In the genomic region with DNA sequence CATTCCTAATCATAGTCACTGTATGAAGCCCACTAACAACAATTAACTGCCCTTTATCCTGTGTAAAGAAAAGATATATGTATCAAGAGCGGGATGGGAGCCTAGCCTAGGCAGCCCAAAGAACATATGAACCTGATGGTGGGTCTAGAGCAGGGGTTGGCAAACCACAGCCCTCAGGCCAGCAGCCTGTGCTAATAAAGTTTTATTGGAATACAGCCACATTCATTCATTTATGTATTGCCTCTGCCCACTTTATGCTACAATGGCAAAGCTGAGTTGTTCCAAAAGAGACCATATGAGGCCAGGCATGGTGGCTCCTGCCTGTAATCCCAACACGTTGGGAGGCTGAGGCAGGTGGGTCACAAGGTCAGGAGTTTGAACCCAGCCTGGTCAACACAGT, we compare ENCODE assay signal across 2 cellular contexts.
A peak's percentile ranks its signal among the peaks of the same experiment; 100 is the strongest.
TF ChIP-seq lines count a peak whose summit lies in the region.

No MANE protein-coding gene starts in this region.

TF ChIP-seq in HepG2, 621 proteins besides CTCF, POLR2A, EP300 and RAD21:
- TF ChIP-seq, protein P1, sequence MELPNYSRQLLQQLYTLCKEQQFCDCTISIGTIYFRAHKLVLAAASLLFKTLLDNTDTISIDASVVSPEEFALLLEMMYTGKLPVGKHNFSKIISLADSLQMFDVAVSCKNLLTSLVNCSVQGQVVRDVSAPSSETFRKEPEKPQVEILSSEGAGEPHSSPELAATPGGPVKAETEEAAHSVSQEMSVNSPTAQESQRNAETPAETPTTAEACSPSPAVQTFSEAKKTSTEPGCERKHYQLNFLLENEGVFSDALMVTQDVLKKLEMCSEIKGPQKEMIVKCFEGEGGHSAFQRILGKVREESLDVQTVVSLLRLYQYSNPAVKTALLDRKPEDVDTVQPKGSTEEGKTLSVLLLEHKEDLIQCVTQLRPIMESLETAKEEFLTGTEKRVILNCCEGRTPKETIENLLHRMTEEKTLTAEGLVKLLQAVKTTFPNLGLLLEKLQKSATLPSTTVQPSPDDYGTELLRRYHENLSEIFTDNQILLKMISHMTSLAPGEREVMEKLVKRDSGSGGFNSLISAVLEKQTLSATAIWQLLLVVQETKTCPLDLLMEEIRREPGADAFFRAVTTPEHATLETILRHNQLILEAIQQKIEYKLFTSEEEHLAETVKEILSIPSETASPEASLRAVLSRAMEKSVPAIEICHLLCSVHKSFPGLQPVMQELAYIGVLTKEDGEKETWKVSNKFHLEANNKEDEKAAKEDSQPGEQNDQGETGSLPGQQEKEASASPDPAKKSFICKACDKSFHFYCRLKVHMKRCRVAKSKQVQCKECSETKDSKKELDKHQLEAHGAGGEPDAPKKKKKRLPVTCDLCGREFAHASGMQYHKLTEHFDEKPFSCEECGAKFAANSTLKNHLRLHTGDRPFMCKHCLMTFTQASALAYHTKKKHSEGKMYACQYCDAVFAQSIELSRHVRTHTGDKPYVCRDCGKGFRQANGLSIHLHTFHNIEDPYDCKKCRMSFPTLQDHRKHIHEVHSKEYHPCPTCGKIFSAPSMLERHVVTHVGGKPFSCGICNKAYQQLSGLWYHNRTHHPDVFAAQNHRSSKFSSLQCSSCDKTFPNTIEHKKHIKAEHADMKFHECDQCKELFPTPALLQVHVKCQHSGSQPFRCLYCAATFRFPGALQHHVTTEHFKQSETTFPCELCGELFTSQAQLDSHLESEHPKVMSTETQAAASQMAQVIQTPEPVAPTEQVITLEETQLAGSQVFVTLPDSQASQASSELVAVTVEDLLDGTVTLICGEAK (IDR thresholded peaks at IDR 0.05): peak; percentile 23; the same call in 1 of the 2 replicates
- TF ChIP-seq, protein P1 (CRISPR knock-in tag; IDR thresholded peaks at IDR 0.05): peak; percentile 98
- TF ChIP-seq, protein P2, sequence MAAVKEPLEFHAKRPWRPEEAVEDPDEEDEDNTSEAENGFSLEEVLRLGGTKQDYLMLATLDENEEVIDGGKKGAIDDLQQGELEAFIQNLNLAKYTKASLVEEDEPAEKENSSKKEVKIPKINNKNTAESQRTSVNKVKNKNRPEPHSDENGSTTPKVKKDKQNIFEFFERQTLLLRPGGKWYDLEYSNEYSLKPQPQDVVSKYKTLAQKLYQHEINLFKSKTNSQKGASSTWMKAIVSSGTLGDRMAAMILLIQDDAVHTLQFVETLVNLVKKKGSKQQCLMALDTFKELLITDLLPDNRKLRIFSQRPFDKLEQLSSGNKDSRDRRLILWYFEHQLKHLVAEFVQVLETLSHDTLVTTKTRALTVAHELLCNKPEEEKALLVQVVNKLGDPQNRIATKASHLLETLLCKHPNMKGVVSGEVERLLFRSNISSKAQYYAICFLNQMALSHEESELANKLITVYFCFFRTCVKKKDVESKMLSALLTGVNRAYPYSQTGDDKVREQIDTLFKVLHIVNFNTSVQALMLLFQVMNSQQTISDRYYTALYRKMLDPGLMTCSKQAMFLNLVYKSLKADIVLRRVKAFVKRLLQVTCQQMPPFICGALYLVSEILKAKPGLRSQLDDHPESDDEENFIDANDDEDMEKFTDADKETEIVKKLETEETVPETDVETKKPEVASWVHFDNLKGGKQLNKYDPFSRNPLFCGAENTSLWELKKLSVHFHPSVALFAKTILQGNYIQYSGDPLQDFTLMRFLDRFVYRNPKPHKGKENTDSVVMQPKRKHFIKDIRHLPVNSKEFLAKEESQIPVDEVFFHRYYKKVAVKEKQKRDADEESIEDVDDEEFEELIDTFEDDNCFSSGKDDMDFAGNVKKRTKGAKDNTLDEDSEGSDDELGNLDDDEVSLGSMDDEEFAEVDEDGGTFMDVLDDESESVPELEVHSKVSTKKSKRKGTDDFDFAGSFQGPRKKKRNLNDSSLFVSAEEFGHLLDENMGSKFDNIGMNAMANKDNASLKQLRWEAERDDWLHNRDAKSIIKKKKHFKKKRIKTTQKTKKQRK (IDR thresholded peaks at IDR 0.05; ENCODE audit: low read length): no peak
- no peak for TF ChIP-seq NONO (IDR thresholded peaks at IDR 0.05)
- no peak for TF ChIP-seq NONO (CRISPR knock-in tag; conservative IDR thresholded peaks at IDR 0.05)

TF ChIP-seq in K562, 482 proteins besides CTCF, POLR2A, EP300 and RAD21:
- TF ChIP-seq, protein P1 (IDR thresholded peaks at IDR 0.05): peak; percentile 87
- TF ChIP-seq, protein P1 (CRISPR knock-in tag; IDR thresholded peaks at IDR 0.05): peak; percentile 83
- TF ChIP-seq, protein P3, sequence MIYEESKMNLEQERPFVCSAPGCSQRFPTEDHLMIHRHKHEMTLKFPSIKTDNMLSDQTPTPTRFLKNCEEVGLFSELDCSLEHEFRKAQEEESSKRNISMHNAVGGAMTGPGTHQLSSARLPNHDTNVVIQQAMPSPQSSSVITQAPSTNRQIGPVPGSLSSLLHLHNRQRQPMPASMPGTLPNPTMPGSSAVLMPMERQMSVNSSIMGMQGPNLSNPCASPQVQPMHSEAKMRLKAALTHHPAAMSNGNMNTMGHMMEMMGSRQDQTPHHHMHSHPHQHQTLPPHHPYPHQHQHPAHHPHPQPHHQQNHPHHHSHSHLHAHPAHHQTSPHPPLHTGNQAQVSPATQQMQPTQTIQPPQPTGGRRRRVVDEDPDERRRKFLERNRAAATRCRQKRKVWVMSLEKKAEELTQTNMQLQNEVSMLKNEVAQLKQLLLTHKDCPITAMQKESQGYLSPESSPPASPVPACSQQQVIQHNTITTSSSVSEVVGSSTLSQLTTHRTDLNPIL (CRISPR knock-in tag; IDR thresholded peaks at IDR 0.05): no peak
